8 cellular contexts compared by ENCODE assay signal in the genomic region with DNA sequence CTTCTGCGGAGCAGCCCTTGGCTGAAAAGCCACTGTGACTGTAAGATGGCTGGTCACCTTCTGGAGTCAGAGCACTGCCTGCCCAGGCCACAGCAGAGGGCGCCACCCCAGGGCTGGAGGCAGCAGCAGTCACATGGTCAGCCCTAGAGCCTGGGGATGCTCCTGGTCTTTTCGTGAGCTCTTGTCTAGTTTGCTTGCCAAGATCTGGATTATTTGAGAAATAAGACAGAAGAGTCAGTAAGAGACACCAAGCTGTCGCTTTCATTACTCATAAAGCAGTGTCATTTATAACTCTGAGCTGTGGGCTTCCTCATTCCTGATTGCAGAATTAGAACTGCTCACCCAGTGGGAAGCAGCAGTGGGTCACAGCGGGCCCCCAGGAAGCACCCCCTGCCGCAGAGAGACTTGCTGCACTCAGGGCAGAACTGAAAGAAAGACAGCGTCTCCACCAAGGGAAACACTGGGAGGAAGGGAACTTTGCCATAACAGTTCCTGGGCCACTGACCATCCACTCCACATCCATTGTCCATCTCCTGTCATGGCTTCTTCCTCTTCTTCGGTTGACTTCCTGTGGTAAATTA. TPM values are rescaled to one million over a fixed set of nuclear protein-coding genes. Genes with fewer than 3 reads are reported as not detected.
DNase-seq lines count a peak whose midpoint lies in the region; ATAC-seq and TF ChIP-seq lines count a peak whose summit lies in the region.

No MANE protein-coding gene starts in this region.

- CTCF ChIA-PET in activated B cell treated with CpG ODN at 0.5 μM for 24 hours (lab: Charles Lee), result interaction anchor here (0.7 to 2.0 kb wide), 4 partner anchors 98 to 221 kb away, joined by 3 to 12 read pairs (median 4); partner anchors contain the start of genes LMF2, NCAPH2 and SCO2

- H3K27ac Mint-ChIP-seq in activated B cell treated with CpG ODN at 0.5 μM for 24 hours, result peak overlapping the region; percentile 64
- H3K27ac Mint-ChIP-seq in natural killer cell treated with Interleukin-12 subunit alpha and Interleukin-12 subunit beta and Interleukin-15 and Interleukin-18, amount 100 ng/mL, for 72 hours, result peak overlapping the region; percentile 78 to 94

- POLR2A ChIA-PET in activated B cell treated with CpG ODN at 0.5 μM for 24 hours (lab: Charles Lee), result interaction anchor here (1.4 kb wide), 1 partner anchor 156 kb away, joined by 4 read pairs; no protein-coding TSS in a partner anchor

- peaks cover 29% of the 10 kb centered on the region for H3K36me3 Mint-ChIP-seq in activated B cell treated with CpG ODN at 0.5 μM for 24 hours (ENCODE audit: low read depth)
- peaks cover 3% of the 10 kb centered on the region for H3K36me3 Mint-ChIP-seq in natural killer cell treated with Interleukin-12 subunit alpha and Interleukin-12 subunit beta and Interleukin-15 and Interleukin-18, amount 100 ng/mL, for 72 hours

- ATAC-seq in activated B cell treated with CpG ODN at 0.5 μM for 24 hours (ENCODE audit: low read depth), result peak; percentile 69
- peak; percentile 71 for ATAC-seq in esophagus mucosa
- ATAC-seq in natural killer cell treated with Interleukin-12 subunit alpha and Interleukin-12 subunit beta and Interleukin-15 and Interleukin-18, amount 100 ng/mL, for 72 hours, result peak; percentile 72 to 85
- ATAC-seq in GM21526 (IDR thresholded peaks at IDR 0.05; ENCODE audit: low FRiP score, unreplicated experiment), result no peak

- intact Hi-C loops in activated B cell treated with CpG ODN at 0.5 μM for 24 hours (cut with micrococcal nuclease), result loop anchor here (2.0 to 5.0 kb wide), 3 partner anchors 72 to 221 kb away; no protein-coding TSS in a partner anchor

- H3K9me3 Mint-ChIP-seq in activated B cell treated with CpG ODN at 0.5 μM for 24 hours, result no peaks in the 10 kb centered on the region
- no peaks in the 10 kb centered on the region for H3K9me3 Mint-ChIP-seq in natural killer cell treated with Interleukin-12 subunit alpha and Interleukin-12 subunit beta and Interleukin-15 and Interleukin-18, amount 100 ng/mL, for 72 hours

- peak overlapping the region; percentile 35 for H3K4me3 Mint-ChIP-seq in activated B cell treated with CpG ODN at 0.5 μM for 24 hours
- H3K4me3 Mint-ChIP-seq in natural killer cell treated with Interleukin-12 subunit alpha and Interleukin-12 subunit beta and Interleukin-15 and Interleukin-18, amount 100 ng/mL, for 72 hours, result peak overlapping the region; percentile 45

- no peaks in the 10 kb centered on the region for H3K27me3 Mint-ChIP-seq in activated B cell treated with CpG ODN at 0.5 μM for 24 hours
- no peaks in the 10 kb centered on the region for H3K27me3 Mint-ChIP-seq in natural killer cell treated with Interleukin-12 subunit alpha and Interleukin-12 subunit beta and Interleukin-15 and Interleukin-18, amount 100 ng/mL, for 72 hours

- peak; percentile 17 for DNase-seq in Caki2 (ENCODE audit: low read depth)
- DNase-seq in HuH-7.5 (ENCODE audit: low spot score), result peak; percentile 65
- DNase-seq in activated B cell treated with CpG ODN at 0.5 μM for 24 hours, result no peak
- DNase-seq in natural killer cell treated with Interleukin-12 subunit alpha and Interleukin-12 subunit beta and Interleukin-15 and Interleukin-18, amount 100 ng/mL, for 72 hours (ENCODE audit: low spot score), result no peak
- no peak for DNase-seq in T-helper 9 cell
- DNase-seq in NCI-H146 treated with DMSO at 0.1 percent for 48 hours (lab: John Stamatoyannopoulos, UW; ENCODE audit: unreplicated experiment), result no peak

- in situ Hi-C loops in Caki2 (cut with HindIII; ENCODE audit: low pct_unique_long_range_greater_than_20kb, low sequenced_read_pairs), result no loop called here

- H3K4me1 Mint-ChIP-seq in activated B cell treated with CpG ODN at 0.5 μM for 24 hours, result peaks cover 49% of the 10 kb centered on the region
- peaks cover 23 to 45% of the 10 kb centered on the region in 2 donors for H3K4me1 Mint-ChIP-seq in natural killer cell treated with Interleukin-12 subunit alpha and Interleukin-12 subunit beta and Interleukin-15 and Interleukin-18, amount 100 ng/mL, for 72 hours (ENCODE audit: low read depth in 2 of 2)

- TF ChIP-seq CTCF in activated B cell treated with CpG ODN at 0.5 μM for 24 hours (IDR thresholded peaks at IDR 0.05), result no peak

RNA-seq across cellular contexts. Expression of gene PPP6R2, which starts 56.7 kb away (rescaled TPM):
- total RNA-seq in Caki2 (2014; rRNA removed; shearing (Covaris generic); ENCODE audit: low replicate concordance), result 51.5 and 72.7 TPM in 2 replicates
- total RNA-seq in activated B cell treated with CpG ODN at 0.5 μM for 24 hours (64.0 and 77.3 TPM in 2 replicates), esophagus mucosa (29.3 TPM)
- total RNA-seq in natural killer cell treated with Interleukin-12 subunit alpha and Interleukin-12 subunit beta and Interleukin-15 and Interleukin-18, amount 100 ng/mL, for 72 hours, result 100 to 1,000 TPM in 1 of 2 donors, 10 to 100 TPM in 1; 61.1 to 100 TPM

Comparison
In these comparisons a context has a peak if more than half of its experiments do, and no peak if none do; other contexts are left out.
1. DNase-seq: peak in Caki2 (single experiment) and HuH-7.5 (single experiment); none in activated B cell treated with CpG ODN at 0.5 μM for 24 hours (single experiment), natural killer cell treated with Interleukin-12 subunit alpha and Interleukin-12 subunit beta and Interleukin-15 and Interleukin-18, amount 100 ng/mL, for 72 hours (single experiment), T-helper 9 cell (single experiment) and NCI-H146 treated with DMSO at 0.1 percent for 48 hours (single experiment).